Comparison of ENCODE assay signal across 8 cellular contexts in the genomic region with DNA sequence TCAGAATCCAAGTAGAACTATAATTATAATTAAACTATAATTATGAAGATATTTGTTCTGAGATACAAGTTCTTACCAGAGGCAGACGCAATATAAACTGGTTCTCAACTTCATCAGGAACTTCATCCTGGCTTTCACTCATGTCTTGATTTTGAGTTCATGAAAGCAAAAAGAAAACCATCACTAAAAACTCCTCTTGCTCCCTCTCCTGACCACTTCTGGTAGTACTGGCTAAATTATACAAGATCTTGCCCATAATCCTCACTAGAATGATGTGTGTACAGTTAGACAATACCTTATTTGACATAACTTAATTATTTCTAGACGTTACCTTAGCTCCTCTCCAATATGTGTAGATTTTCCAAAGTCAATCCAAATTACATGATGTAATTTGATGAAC. TPM values are rescaled to one million over a fixed set of nuclear protein-coding genes. Genes with fewer than 3 reads are reported as not detected.
DNase-seq lines count a peak whose midpoint lies in the region; ATAC-seq and TF ChIP-seq lines count a peak whose summit lies in the region.

No MANE protein-coding gene starts in this region.

- TF ChIP-seq CTCF in BE2C (IDR thresholded peaks at IDR 0.05; ENCODE audit: low read depth, low read length) (peak; percentile 55), GM13976 (IDR thresholded peaks at IDR 0.05; ENCODE audit: borderline replicate concordance, control extremely low read depth, extremely low read depth, insufficient read depth, missing control alignments) (peak; percentile 31)

- ATAC-seq in HG03097 (IDR thresholded peaks at IDR 0.05; ENCODE audit: low FRiP score, unreplicated experiment), result no peak

- H3K4me1 ChIP-seq in BE2C, result no peaks in the 10 kb centered on the region

- H3K4me3 ChIP-seq in BE2C (ENCODE audit: low read depth, low read length), result no peak overlapping the region

- no peaks in the 10 kb centered on the region for H3K36me3 ChIP-seq in BE2C

- no peaks in the 10 kb centered on the region for H3K9me3 ChIP-seq in BE2C

- DNase-seq in BE2C, result peak; percentile 11
- DNase-seq in GM13976 (ENCODE audit: low spot score), result peak; percentile 32
- peak; percentile 64 to 68 for DNase-seq in Kasumi-1 (lab: John Stamatoyannopoulos, UW)
- peak; percentile 69 for DNase-seq in SK-MEL-5 (ENCODE audit: low read depth, low spot score)
- DNase-seq in fibroblast of peridontal ligament (ENCODE audit: extremely low read depth), result peak; percentile 74
- DNase-seq in putamen (ENCODE audit: low spot score), result peak; percentile 17
- no peak for DNase-seq in iPS-NIHi7 (ENCODE audit: extremely low spot score)

- in situ Hi-C loops in GM13976 (cut with MboI; ENCODE audit: low sequenced_read_pairs, unreplicated experiment) (no loop called here), SK-MEL-5 (cut with HindIII; ENCODE audit: low pct_unique_long_range_greater_than_20kb, low sequenced_read_pairs) (no loop called here)

- no peaks in the 10 kb centered on the region for H3K27me3 ChIP-seq in BE2C

RNA-seq across cellular contexts. Expression of gene TAF7L, which starts 3.7 kb away (rescaled TPM):
- polyA plus RNA-seq in BE2C (2012; ENCODE audit: insufficient read depth, insufficient read length, low read depth), result 2.5 TPM
- total RNA-seq in SK-MEL-5 (2014; rRNA removed; shearing (Covaris generic)), result 1.1 and 3.0 TPM in 2 replicates
- polyA plus RNA-seq in SK-MEL-5 (2015; cell fraction: cytosol; rRNA removed), result 0.75 and 1.3 TPM in 2 replicates
- polyA plus RNA-seq in SK-MEL-5 (2015; cell fraction: nucleus; rRNA removed), result 3.3 and 4.0 TPM in 2 replicates
